1 cellular context compared by ENCODE assay signal in genomic region chr2:69893684-69894481, GRCh38.
A peak's percentile ranks its signal among the peaks of the same experiment; 100 is the strongest.
TF ChIP-seq lines count a peak whose summit lies in the region.

Gene SNRNP27 (plus strand): TSS chr2:69893956. CDS start chr2:69893985, 29 bp downstream.

TF ChIP-seq in K562, 482 proteins besides CTCF, POLR2A, EP300 and RAD21 (continued from another document and continues in another):
- TF ChIP-seq, protein P1, sequence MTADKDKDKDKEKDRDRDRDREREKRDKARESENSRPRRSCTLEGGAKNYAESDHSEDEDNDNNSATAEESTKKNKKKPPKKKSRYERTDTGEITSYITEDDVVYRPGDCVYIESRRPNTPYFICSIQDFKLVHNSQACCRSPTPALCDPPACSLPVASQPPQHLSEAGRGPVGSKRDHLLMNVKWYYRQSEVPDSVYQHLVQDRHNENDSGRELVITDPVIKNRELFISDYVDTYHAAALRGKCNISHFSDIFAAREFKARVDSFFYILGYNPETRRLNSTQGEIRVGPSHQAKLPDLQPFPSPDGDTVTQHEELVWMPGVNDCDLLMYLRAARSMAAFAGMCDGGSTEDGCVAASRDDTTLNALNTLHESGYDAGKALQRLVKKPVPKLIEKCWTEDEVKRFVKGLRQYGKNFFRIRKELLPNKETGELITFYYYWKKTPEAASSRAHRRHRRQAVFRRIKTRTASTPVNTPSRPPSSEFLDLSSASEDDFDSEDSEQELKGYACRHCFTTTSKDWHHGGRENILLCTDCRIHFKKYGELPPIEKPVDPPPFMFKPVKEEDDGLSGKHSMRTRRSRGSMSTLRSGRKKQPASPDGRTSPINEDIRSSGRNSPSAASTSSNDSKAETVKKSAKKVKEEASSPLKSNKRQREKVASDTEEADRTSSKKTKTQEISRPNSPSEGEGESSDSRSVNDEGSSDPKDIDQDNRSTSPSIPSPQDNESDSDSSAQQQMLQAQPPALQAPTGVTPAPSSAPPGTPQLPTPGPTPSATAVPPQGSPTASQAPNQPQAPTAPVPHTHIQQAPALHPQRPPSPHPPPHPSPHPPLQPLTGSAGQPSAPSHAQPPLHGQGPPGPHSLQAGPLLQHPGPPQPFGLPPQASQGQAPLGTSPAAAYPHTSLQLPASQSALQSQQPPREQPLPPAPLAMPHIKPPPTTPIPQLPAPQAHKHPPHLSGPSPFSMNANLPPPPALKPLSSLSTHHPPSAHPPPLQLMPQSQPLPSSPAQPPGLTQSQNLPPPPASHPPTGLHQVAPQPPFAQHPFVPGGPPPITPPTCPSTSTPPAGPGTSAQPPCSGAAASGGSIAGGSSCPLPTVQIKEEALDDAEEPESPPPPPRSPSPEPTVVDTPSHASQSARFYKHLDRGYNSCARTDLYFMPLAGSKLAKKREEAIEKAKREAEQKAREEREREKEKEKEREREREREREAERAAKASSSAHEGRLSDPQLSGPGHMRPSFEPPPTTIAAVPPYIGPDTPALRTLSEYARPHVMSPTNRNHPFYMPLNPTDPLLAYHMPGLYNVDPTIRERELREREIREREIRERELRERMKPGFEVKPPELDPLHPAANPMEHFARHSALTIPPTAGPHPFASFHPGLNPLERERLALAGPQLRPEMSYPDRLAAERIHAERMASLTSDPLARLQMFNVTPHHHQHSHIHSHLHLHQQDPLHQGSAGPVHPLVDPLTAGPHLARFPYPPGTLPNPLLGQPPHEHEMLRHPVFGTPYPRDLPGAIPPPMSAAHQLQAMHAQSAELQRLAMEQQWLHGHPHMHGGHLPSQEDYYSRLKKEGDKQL (CRISPR knock-in tag; IDR thresholded peaks at IDR 0.05; ENCODE audit: borderline replicate concordance), result no peak
- no peak for TF ChIP-seq ZBTB26 (CRISPR knock-in tag; IDR thresholded peaks at IDR 0.05)
- TF ChIP-seq GABPA (tag; conservative IDR thresholded peaks at IDR 0.05; ENCODE audit: low read depth), result peak; percentile 99
- 0 out of 2 replicates have a peak, but pooled peaks have one; percentile 30 for TF ChIP-seq NR1H2 (CRISPR knock-in tag; IDR thresholded peaks at IDR 0.05)
- peak; percentile 63 to 65; a peak in 1 of 4 replicates for TF ChIP-seq ETV6 (IDR thresholded peaks at IDR 0.05; ENCODE audit: borderline replicate concordance in 1 of 2, low read depth in 2 of 2, low read length in 1 of 2)
- no peak for TF ChIP-seq ETV6 (CRISPR knock-in tag; IDR thresholded peaks at IDR 0.05; ENCODE audit: borderline replicate concordance)
- no peak for TF ChIP-seq ARNT (IDR thresholded peaks at IDR 0.05)
- TF ChIP-seq ARID4B (CRISPR knock-in tag; IDR thresholded peaks at IDR 0.05), result no peak
- peak in 2 of 3 experiments; percentile 25 to 64 for TF ChIP-seq YY1 (IDR thresholded peaks at IDR 0.05; ENCODE audit: borderline replicate concordance in 1 of 3, control insufficient read depth in 1 of 3, extremely low read depth in 1 of 3, insufficient read depth in 3 of 3, insufficient read length in 1 of 3, insufficient replicate concordance in 2 of 3, low read depth in 1 of 3, low read length in 2 of 3)
- TF ChIP-seq ZNF77 (CRISPR knock-in tag; IDR thresholded peaks at IDR 0.05), result no peak
- TF ChIP-seq MEF2A (IDR thresholded peaks at IDR 0.05; ENCODE audit: control insufficient read depth, low read depth, low read length), result no peak
- no peak for TF ChIP-seq ZNF184 (CRISPR knock-in tag; IDR thresholded peaks at IDR 0.05)
- TF ChIP-seq ZBTB12 (CRISPR knock-in tag; IDR thresholded peaks at IDR 0.05), result no peak
- no peak for TF ChIP-seq HIVEP1 (CRISPR knock-in tag; IDR thresholded peaks at IDR 0.05)
- TF ChIP-seq, protein P2, sequence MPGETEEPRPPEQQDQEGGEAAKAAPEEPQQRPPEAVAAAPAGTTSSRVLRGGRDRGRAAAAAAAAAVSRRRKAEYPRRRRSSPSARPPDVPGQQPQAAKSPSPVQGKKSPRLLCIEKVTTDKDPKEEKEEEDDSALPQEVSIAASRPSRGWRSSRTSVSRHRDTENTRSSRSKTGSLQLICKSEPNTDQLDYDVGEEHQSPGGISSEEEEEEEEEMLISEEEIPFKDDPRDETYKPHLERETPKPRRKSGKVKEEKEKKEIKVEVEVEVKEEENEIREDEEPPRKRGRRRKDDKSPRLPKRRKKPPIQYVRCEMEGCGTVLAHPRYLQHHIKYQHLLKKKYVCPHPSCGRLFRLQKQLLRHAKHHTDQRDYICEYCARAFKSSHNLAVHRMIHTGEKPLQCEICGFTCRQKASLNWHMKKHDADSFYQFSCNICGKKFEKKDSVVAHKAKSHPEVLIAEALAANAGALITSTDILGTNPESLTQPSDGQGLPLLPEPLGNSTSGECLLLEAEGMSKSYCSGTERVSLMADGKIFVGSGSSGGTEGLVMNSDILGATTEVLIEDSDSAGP (CRISPR knock-in tag; IDR thresholded peaks at IDR 0.05), result no peak
- TF ChIP-seq MYBL2 (IDR thresholded peaks at IDR 0.05; ENCODE audit: low read depth), result no peak
- no peak for TF ChIP-seq MYBL2 (CRISPR knock-in tag; IDR thresholded peaks at IDR 0.05; ENCODE audit: borderline replicate concordance)
- no peak for TF ChIP-seq ZNF518B (CRISPR knock-in tag; IDR thresholded peaks at IDR 0.05)
- TF ChIP-seq ZNF76 (CRISPR knock-in tag; IDR thresholded peaks at IDR 0.05; ENCODE audit: borderline replicate concordance), result no peak
- TF ChIP-seq GTF2F1 (IDR thresholded peaks at IDR 0.05; ENCODE audit: low read depth, low read length), result peak; percentile 59; the same call in 1 of the 2 replicates
- TF ChIP-seq FOS (IDR thresholded peaks at IDR 0.05; ENCODE audit: extremely low read depth, insufficient read length), result no peak
- TF ChIP-seq TRIM24 (IDR thresholded peaks at IDR 0.05), result peak in 1 of 2 experiments; percentile 99; a peak in 2 of 4 replicates
- 0 out of 2 replicates have a peak, but pooled peaks have one; percentile 53 for TF ChIP-seq CREB3 (tag; conservative IDR thresholded peaks at IDR 0.05; ENCODE audit: low read depth)
